1 cellular context compared by ENCODE assay signal in the genomic region with DNA sequence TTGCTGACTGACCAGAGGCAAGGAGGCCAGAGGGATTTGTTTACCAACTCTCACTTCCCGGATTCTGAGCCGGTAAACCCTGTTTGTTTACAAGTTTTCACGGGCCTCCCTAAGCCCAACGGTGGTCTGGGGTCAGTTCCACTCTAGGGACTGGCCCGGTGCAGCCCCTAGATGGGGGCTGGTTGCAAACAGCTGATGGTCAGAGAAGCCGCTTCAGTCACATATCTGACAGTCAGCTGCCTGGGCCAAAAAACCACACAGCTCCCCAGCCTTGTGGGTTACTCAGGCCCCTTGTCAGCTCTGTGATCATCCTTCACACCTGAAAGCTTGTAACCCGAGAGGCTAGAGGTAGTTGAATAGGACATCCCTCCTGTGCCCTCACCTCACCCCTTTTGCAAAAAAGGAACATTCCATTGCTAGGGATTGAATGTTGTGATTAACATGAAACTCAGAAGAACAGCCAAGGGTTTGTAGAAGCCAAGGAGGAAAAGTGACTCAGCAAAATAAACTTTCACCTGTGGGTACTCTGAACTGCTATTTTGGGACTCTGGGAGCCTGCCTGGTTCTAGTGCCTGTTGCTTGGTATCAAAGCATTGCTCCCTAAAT.
A peak's percentile ranks its signal among the peaks of the same experiment; 100 is the strongest.
TF ChIP-seq lines count a peak whose summit lies in the region.

No MANE protein-coding gene starts in this region.

TF ChIP-seq in H1, 55 proteins besides CTCF, POLR2A, EP300 and RAD21:
- TF ChIP-seq ATF2 (IDR thresholded peaks at IDR 0.05; ENCODE audit: low read length) (peak; percentile 55; the same call in 1 of the 2 replicates), RXRA (IDR thresholded peaks at IDR 0.05; ENCODE audit: insufficient read depth, low read depth, low read length) (0 out of 2 replicates have a peak, but pooled peaks have one; percentile 53), SRF (IDR thresholded peaks at IDR 0.05; ENCODE audit: low read depth, low read length) (peak; percentile 75), TAF1 (IDR thresholded peaks at IDR 0.05; ENCODE audit: low read depth, low read length) (0 out of 2 replicates have a peak, but pooled peaks have one; percentile 44), TEAD4 (IDR thresholded peaks at IDR 0.05; ENCODE audit: low read depth, low read length) (peak; percentile 65; the same call in 1 of the 2 replicates), GABPA (IDR thresholded peaks at IDR 0.05; ENCODE audit: borderline replicate concordance, insufficient read depth, low read length) (no peak), ASH2L (IDR thresholded peaks at IDR 0.05; ENCODE audit: low read length) (peak; percentile 56), JUND (IDR thresholded peaks at IDR 0.05; ENCODE audit: low read length) (peak; percentile 62), SIX5 (IDR thresholded peaks at IDR 0.05; ENCODE audit: low read depth, low read length) (peak; percentile 70), POLR2AphosphoS5 (IDR thresholded peaks at IDR 0.05; ENCODE audit: low read depth, low read length) (0 out of 2 replicates have a peak, but pooled peaks have one; percentile 22), CHD2 (IDR thresholded peaks at IDR 0.05; ENCODE audit: low read length) (no peak), HDAC2 (IDR thresholded peaks at IDR 0.05; ENCODE audit: borderline replicate concordance in 1 of 2, low read depth in 2 of 2, low read length in 2 of 2) (0 out of 4 replicates have a peak, but pooled peaks of 1 of the 2 experiments have one; percentile 74), SIN3A (conservative IDR thresholded peaks at IDR 0.05 in 1 of 2, IDR thresholded peaks at IDR 0.05 in 1 of 2; ENCODE audit: low read depth in 1 of 2, low read length in 2 of 2) (peak; percentile 99), BCL11A (IDR thresholded peaks at IDR 0.05; ENCODE audit: low read depth in 2 of 2, low read length in 2 of 2) (no peak), CBX8 (IDR thresholded peaks at IDR 0.05; ENCODE audit: borderline replicate concordance, low read depth, low read length) (no peak), SAP30 (IDR thresholded peaks at IDR 0.05; ENCODE audit: insufficient read depth, insufficient replicate concordance, low read length) (peak; percentile 98), SP1 (IDR thresholded peaks at IDR 0.05; ENCODE audit: low read depth, low read length) (peak; percentile 59), MAFK (IDR thresholded peaks at IDR 0.05; ENCODE audit: low read depth, low read length) (peak; percentile 97), BACH1 (IDR thresholded peaks at IDR 0.05; ENCODE audit: low read length) (peak; percentile 99)
- TF ChIP-seq, protein P1, sequence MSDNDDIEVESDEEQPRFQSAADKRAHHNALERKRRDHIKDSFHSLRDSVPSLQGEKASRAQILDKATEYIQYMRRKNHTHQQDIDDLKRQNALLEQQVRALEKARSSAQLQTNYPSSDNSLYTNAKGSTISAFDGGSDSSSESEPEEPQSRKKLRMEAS (IDR thresholded peaks at IDR 0.05): 0 out of 2 replicates have a peak, but pooled peaks have one; percentile 30
